In genomic region chr1:227971216-227971615, GRCh38 we compare ENCODE assay signal across 6 cellular contexts. TPM values are rescaled to one million over a fixed set of nuclear protein-coding genes. Genes with fewer than 3 reads are reported as not detected.
"Had no signal": no experiment of that assay in that cellular context is flagged by ENCODE, and none has a peak within 500 bp of the region (broad histone marks: within the 10 kb centered on the region; RNA-seq: fewer than 3 reads in every experiment).

No MANE protein-coding gene starts in this region.

RNA-seq across cellular contexts. Expression of gene WNT9A, which starts 23.5 kb away (rescaled TPM):
- total RNA-seq: HT-29 had no signal
- polyA plus RNA-seq: HepG2, IgD-negative memory B cell had no signal

RNA-seq across cellular contexts. Expression of gene WNT3A, which starts 35.6 kb away (rescaled TPM):
- total RNA-seq: HepG2, HT-29, HT1080, IMR-90, K562 had no signal
- polyA plus RNA-seq: HepG2, IgD-negative memory B cell, IMR-90, K562 had no signal
